12 cellular contexts compared by ENCODE assay signal in the genomic region with DNA sequence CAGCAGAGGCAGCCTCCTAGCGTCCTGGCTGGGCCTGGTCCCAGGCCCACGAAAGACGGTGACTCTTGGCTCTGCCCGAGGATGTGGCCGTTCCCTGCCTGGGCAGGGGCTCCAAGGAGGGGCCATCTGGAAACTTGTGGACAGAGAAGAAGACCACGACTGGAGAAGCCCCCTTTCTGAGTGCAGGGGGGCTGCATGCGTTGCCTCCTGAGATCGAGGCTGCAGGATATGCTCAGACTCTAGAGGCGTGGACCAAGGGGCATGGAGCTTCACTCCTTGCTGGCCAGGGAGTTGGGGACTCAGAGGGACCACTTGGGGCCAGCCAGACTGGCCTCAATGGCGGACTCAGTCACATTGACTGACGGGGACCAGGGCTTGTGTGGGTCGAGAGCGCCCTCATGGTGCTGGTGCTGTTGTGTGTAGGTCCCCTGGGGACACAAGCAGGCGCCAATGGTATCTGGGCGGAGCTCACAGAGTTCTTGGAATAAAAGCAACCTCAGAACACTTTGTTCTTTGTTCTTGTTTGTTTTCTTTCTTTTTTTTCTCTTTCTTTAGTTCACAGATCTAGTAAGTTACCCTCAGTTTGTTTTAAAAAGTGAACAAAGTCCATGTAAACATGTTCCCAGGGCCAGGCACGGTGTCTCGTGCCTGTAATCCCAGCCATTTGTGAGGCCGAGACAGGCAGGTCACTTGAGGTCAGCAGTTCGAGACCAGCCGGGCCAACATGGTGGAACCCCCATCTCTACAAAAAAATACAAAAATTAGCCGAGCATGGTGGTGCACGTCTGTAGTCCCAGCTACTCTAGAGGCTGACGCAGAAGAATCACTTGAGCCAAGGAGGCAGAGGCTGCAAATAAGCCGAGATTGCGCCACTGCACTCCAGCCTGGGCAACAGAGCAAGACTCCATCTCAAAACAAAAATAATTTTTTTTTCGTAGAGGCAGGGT. TPM values are rescaled to one million over a fixed set of nuclear protein-coding genes. Genes with fewer than 3 reads are reported as not detected.
DNase-seq lines count a peak whose midpoint lies in the region; ATAC-seq and TF ChIP-seq lines count a peak whose summit lies in the region.
"Had no signal": no experiment of that assay in that cellular context is flagged by ENCODE, and none has a peak within 500 bp of the region (broad histone marks: within the 10 kb centered on the region; RNA-seq: fewer than 3 reads in every experiment).

No MANE protein-coding gene starts in this region.

- no TSS peak for BruUV-seq in Caco-2 (replicated peaks; lab: Mats Ljungman, UMichigan)

- no peaks in the 10 kb centered on the region for H3K36me3 ChIP-seq in Caco-2 (ENCODE audit: control insufficient read depth, insufficient read depth, low read length)
- H3K36me3 ChIP-seq in left ventricle myocardium inferior: peaks cover 52% of the 10 kb centered on the region

- peak overlapping the region; percentile 36 for H3K27ac ChIP-seq in VCaP
- peak overlapping the region; percentile 44 for H3K27ac ChIP-seq in left ventricle myocardium inferior (replicated peaks)

- POLR2A ChIA-PET in Caco-2 (lab: Charles Lee) (no interaction called here), HEK293T (lab: Yijun Ruan, JAX) (no interaction called here)

- no peaks in the 10 kb centered on the region for H3K27me3 Mint-ChIP-seq in Caco-2 (ENCODE audit: insufficient read depth, unreplicated experiment)

- TF ChIP-seq CTCF in Caco-2 (IDR thresholded peaks at IDR 0.05; ENCODE audit: insufficient read depth in 1 of 2, low read depth in 1 of 2, low read length in 1 of 2, severe bottlenecking in 1 of 2, unreplicated experiment in 1 of 2): no peak
- TF ChIP-seq CTCF in VCaP (conservative IDR thresholded peaks at IDR 0.05): no peak
- TF ChIP-seq CTCF in left ventricle myocardium inferior (IDR thresholded peaks at IDR 0.05; ENCODE audit: borderline replicate concordance): no peak
- no peak for TF ChIP-seq CTCF in omental fat pad (IDR thresholded peaks at IDR 0.05)

- H3K27me3 ChIP-seq in Caco-2 (replicated peaks; ENCODE audit: control insufficient read depth, insufficient read depth, low read length) (no peaks in the 10 kb centered on the region), left ventricle myocardium inferior (ENCODE audit: low read depth) (no peaks in the 10 kb centered on the region)

- CTCF ChIA-PET in Caco-2 (lab: Charles Lee): interaction anchor here (0.5 kb wide), 1 partner anchor 16 kb away, joined by 3 read pairs; a partner anchor contains a TSS
- CTCF ChIA-PET in HEK293T (lab: Yijun Ruan, JAX): no interaction called here

- H3K4me1 Mint-ChIP-seq in Caco-2 (ENCODE audit: low read depth, unreplicated experiment): no peaks in the 10 kb centered on the region

- H3K4me1 ChIP-seq in Caco-2: peaks cover 9% of the 10 kb centered on the region
- peaks cover 32% of the 10 kb centered on the region for H3K4me1 ChIP-seq in left ventricle myocardium inferior

- H3K27ac Mint-ChIP-seq in Caco-2 (ENCODE audit: unreplicated experiment): peak overlapping the region; percentile 64

- H3K4me3 ChIP-seq in Caco-2 (ENCODE audit: low read depth, low read length) (no peak overlapping the region), left ventricle myocardium inferior (no peak overlapping the region)

- H3K9me3 Mint-ChIP-seq in Caco-2 (ENCODE audit: unreplicated experiment): no peaks in the 10 kb centered on the region

- intact Hi-C loops in Caco-2 (cut with micrococcal nuclease; ENCODE audit: unreplicated experiment): no loop called here
- intact Hi-C loops in left ventricle myocardium inferior (cut with micrococcal nuclease): no loop called here
- intact Hi-C loops in sciatic nerve (cut with DNase I): no loop called here

- peaks cover 14% of the 10 kb centered on the region for H3K36me3 Mint-ChIP-seq in Caco-2 (ENCODE audit: insufficient read depth, unreplicated experiment)

- DNase-seq in Caco-2 (peak; percentile 55 to 63), left ventricle myocardium inferior (no peak), sciatic nerve (ENCODE audit: low spot score) (no peak), HEK293T (ENCODE audit: extremely low spot score) (no peak), omental fat pad (ENCODE audit: low spot score) (no peak), NCI-H2029 (lab: John Stamatoyannopoulos, UW) (no peak)
- DNase-seq: activated naive CD4-positive, alpha-beta T cell; central memory CD4-positive, alpha-beta T cell; NCI-H226; T1000 had no signal

- ATAC-seq in sciatic nerve (peak; percentile 92), omental fat pad (ENCODE audit: low FRiP score) (no peak), HG03565 (IDR thresholded peaks at IDR 0.05; ENCODE audit: unreplicated experiment) (no peak)

- no peak overlapping the region for H3K4me3 Mint-ChIP-seq in Caco-2 (ENCODE audit: unreplicated experiment)

- no peaks in the 10 kb centered on the region for H3K9me3 ChIP-seq in Caco-2
- H3K9me3 ChIP-seq in left ventricle myocardium inferior (replicated peaks): no peaks in the 10 kb centered on the region

TF ChIP-seq in HEK293T, 16 proteins besides CTCF, POLR2A, EP300 and RAD21:
- TF ChIP-seq BHLHE40 (IDR thresholded peaks at IDR 0.05; ENCODE audit: borderline replicate concordance) (no peak), SUZ12 (IDR thresholded peaks at IDR 0.05) (no peak), NFRKB (IDR thresholded peaks at IDR 0.05) (no peak)

RNA-seq across cellular contexts. Expression of a gene that starts 10.2 kb away (rescaled TPM):
- total RNA-seq in Caco-2 (2022) (0.63 and 1.2 TPM in 2 replicates), left ventricle myocardium inferior (8.4 TPM), sciatic nerve (9.2 TPM), omental fat pad (100 to 1,000 TPM in 3 of 4 donors, 10 to 100 TPM in 1; 62.6 to 405 (median 250) TPM)

RNA-seq across cellular contexts. Expression of a gene that starts 16.0 kb away (rescaled TPM):
- 86.3 and 91.3 TPM in 2 replicates for total RNA-seq in Caco-2 (2022)
- total RNA-seq in left ventricle myocardium inferior: 157 TPM
- total RNA-seq in sciatic nerve: 91.6 TPM
- total RNA-seq in omental fat pad: 10 to 100 TPM; 31.6 to 55.6 (median 41.2) TPM

RNA-seq across cellular contexts. Expression of a gene that starts 31.1 kb away (rescaled TPM):
- total RNA-seq in Caco-2 (2022) (1.1 TPM in 2 replicates), left ventricle myocardium inferior (19.9 TPM), sciatic nerve (28.2 TPM), omental fat pad (10 to 100 TPM in 3 of 4 donors, 1 to 10 TPM in 1; 7.1 to 48.7 (median 18.9) TPM)

RNA-seq across cellular contexts. Expression of a gene that starts 39.0 kb away (rescaled TPM):
- total RNA-seq in Caco-2 (2022): 13.8 and 15.2 TPM in 2 replicates
- total RNA-seq in left ventricle myocardium inferior: 109 TPM
- 44.7 TPM for total RNA-seq in sciatic nerve
- total RNA-seq in omental fat pad: 100 to 1,000 TPM; 167 to 296 (median 203) TPM

RNA-seq across cellular contexts. Expression of a gene that starts 52.8 kb away (rescaled TPM):
- total RNA-seq in Caco-2 (2022) (1,515 and 1,601 TPM in 2 replicates), left ventricle myocardium inferior (967 TPM), sciatic nerve (893 TPM), omental fat pad (100 to 1,000 TPM; 420 to 679 (median 534) TPM)

Comparison
In these comparisons a context has a peak if more than half of its experiments do, and no peak if none do; other contexts are left out.
1. DNase-seq: peak in Caco-2 (2 of 2); none in left ventricle myocardium inferior (single experiment), sciatic nerve (single experiment), HEK293T (single experiment), omental fat pad (single experiment) and NCI-H2029 (single experiment).